8 cellular contexts compared by ENCODE assay signal in the genomic region with DNA sequence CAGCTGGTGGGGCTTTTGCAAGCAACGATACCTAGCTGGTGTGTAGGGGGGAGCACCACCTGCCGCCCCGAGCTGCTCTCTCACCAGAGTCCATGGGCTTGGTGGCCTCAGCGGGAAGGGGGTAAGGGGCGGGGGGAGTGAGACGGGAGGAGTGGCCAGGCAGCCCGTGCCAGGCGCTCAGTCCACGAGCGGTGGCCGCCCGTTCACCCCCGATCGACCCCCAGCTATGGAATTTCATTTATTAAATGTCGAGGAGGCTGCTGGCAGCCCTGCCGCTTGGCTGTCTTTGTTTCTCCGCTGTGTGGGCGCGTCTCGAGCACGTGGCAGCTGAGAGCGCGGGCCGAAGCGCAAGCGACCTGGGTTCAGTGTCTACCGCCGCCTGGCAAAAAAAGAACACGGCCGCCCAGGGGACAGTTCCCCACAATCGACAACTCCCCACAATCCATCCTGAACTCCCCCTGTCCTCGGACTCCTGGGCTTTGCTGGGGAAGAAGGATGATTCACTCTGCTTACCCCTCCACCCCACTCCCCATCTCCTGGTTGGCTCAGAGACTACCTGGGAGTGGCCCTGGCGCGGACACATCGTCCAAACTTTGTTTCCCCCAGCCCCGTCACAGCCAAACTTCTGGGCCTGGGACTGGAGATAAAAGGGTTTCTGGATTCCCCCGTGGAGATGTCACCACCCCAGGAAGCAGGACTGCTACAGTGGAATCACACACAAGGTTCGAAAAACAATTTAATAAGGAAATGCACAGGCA. TPM values are rescaled to one million over a fixed set of nuclear protein-coding genes. Genes with fewer than 3 reads are reported as not detected.
DNase-seq lines count a peak whose midpoint lies in the region; ATAC-seq and TF ChIP-seq lines count a peak whose summit lies in the region.

No MANE protein-coding gene starts in this region.

- peak overlapping the region; percentile 73 for H3K27ac Mint-ChIP-seq in T-helper 2 cell treated with Interferon-gamma antibody and Interleukin-4, amounts not matched to agents 5 μg/mL and 100 μg/mL, for 36 hours
- H3K27ac Mint-ChIP-seq in mesothelial cell of epicardium, result peak overlapping the region; percentile 99

- no peak overlapping the region for H3K9ac ChIP-seq in KMS-11

- H3K36me3 Mint-ChIP-seq in T-helper 2 cell treated with Interferon-gamma antibody and Interleukin-4, amounts not matched to agents 5 μg/mL and 100 μg/mL, for 36 hours (ENCODE audit: low read depth), result no peaks in the 10 kb centered on the region
- no peaks in the 10 kb centered on the region for H3K36me3 Mint-ChIP-seq in mesothelial cell of epicardium

- H3K9me3 ChIP-seq in tibial nerve, result no peaks in the 10 kb centered on the region

- peak overlapping the region; percentile 90 for H3K4me2 ChIP-seq in KMS-11

- H2AFZ ChIP-seq in KMS-11 (ENCODE audit: low read depth), result peak overlapping the region; percentile 75

- 0 to 1% methylated on average over 31 to 38 of the region's 38 CpGs for WGBS in tibial nerve, 2 donors

- TF ChIP-seq CTCF in KMS-11 (conservative IDR thresholded peaks at IDR 0.05; ENCODE audit: low read depth, low read length), result no peak
- no peak for TF ChIP-seq CTCF in mesothelial cell of epicardium (IDR thresholded peaks at IDR 0.05; ENCODE audit: unreplicated experiment)
- TF ChIP-seq CTCF in tibial nerve (IDR thresholded peaks at IDR 0.05), result no peak

- H3K79me2 ChIP-seq in KMS-11 (ENCODE audit: insufficient read depth, low read depth), result peaks cover 16% of the 10 kb centered on the region; the same call in 1 of the 2 replicates

- H3K9me3 Mint-ChIP-seq in T-helper 2 cell treated with Interferon-gamma antibody and Interleukin-4, amounts not matched to agents 5 μg/mL and 100 μg/mL, for 36 hours, result no peaks in the 10 kb centered on the region
- no peaks in the 10 kb centered on the region for H3K9me3 Mint-ChIP-seq in mesothelial cell of epicardium

- TF ChIP-seq EP300 in tibial nerve (IDR thresholded peaks at IDR 0.05), result peak in 1 of 2 donors; percentile 67

- H3K36me3 ChIP-seq in KMS-11 (ENCODE audit: insufficient read depth) (no peaks in the 10 kb centered on the region), tibial nerve (no peaks in the 10 kb centered on the region)

- TF ChIP-seq POLR2A in tibial nerve (IDR thresholded peaks at IDR 0.05), result no peak

- H3K27me3 ChIP-seq in KMS-11 (ENCODE audit: insufficient read depth, low read depth) (no peaks in the 10 kb centered on the region), tibial nerve (no peaks in the 10 kb centered on the region)

- no peak for ATAC-seq in GM19351 (IDR thresholded peaks at IDR 0.05; ENCODE audit: unreplicated experiment)

- no peaks in the 10 kb centered on the region for H3K27me3 Mint-ChIP-seq in T-helper 2 cell treated with Interferon-gamma antibody and Interleukin-4, amounts not matched to agents 5 μg/mL and 100 μg/mL, for 36 hours (ENCODE audit: low read depth)
- H3K27me3 Mint-ChIP-seq in mesothelial cell of epicardium (ENCODE audit: low read depth), result no peaks in the 10 kb centered on the region

- H3K27ac ChIP-seq in KMS-11 (no peak overlapping the region), tibial nerve (peak overlapping the region; percentile 72 to 97 (median 92))

- peak overlapping the region; percentile 87 for H3K4me3 Mint-ChIP-seq in T-helper 2 cell treated with Interferon-gamma antibody and Interleukin-4, amounts not matched to agents 5 μg/mL and 100 μg/mL, for 36 hours
- peak overlapping the region; percentile 76 for H3K4me3 Mint-ChIP-seq in mesothelial cell of epicardium

- peaks cover 44% of the 10 kb centered on the region for H3K4me1 Mint-ChIP-seq in T-helper 2 cell treated with Interferon-gamma antibody and Interleukin-4, amounts not matched to agents 5 μg/mL and 100 μg/mL, for 36 hours (ENCODE audit: low read depth)
- H3K4me1 Mint-ChIP-seq in mesothelial cell of epicardium, result peaks cover 49% of the 10 kb centered on the region

- H4K20me1 ChIP-seq in KMS-11 (ENCODE audit: insufficient read depth), result no peaks in the 10 kb centered on the region

- no peak overlapping the region for H3K4me3 ChIP-seq in KMS-11 (IDR thresholded peaks at IDR 0.05; ENCODE audit: insufficient read depth, low read depth, low read length)
- peak overlapping the region; percentile 39 to 96 (median 56) for H3K4me3 ChIP-seq in tibial nerve

- H3K4me1 ChIP-seq in KMS-11 (ENCODE audit: low read depth, poor library complexity, severe bottlenecking) (peaks cover 38% of the 10 kb centered on the region), tibial nerve (peaks cover 0 to 84% (median 60%) of the 10 kb centered on the region in 4 donors)

- peak; percentile 82 for DNase-seq in DMS 273 treated with DMSO at 0.1 percent for 48 hours (lab: John Stamatoyannopoulos, UW)
- DNase-seq in T-helper 2 cell treated with Interferon-gamma antibody and Interleukin-4, amounts not matched to agents 5 μg/mL and 100 μg/mL, for 36 hours (ENCODE audit: low spot score), result no peak
- peak; percentile 85 for DNase-seq in ecto neural progenitor cell (ENCODE audit: low spot score)
- DNase-seq in mesothelial cell of epicardium (ENCODE audit: low spot score in 2 of 2, unreplicated experiment in 2 of 2), result peak in 1 of 2 experiments; percentile 72
- peak in 1 of 2 donors; percentile 52 for DNase-seq in tibial nerve (ENCODE audit: low spot score in 2 of 2)
- no peak for DNase-seq in NOMO-1 treated with dmso at 0.1 percent for 144 hours (lab: John Stamatoyannopoulos, UW; ENCODE audit: unreplicated experiment)

RNA-seq across cellular contexts. Expression of gene GIT1, which starts 1.7 kb away (rescaled TPM):
- total RNA-seq in mesothelial cell of epicardium, result 99.0 to 110 TPM (median 108 TPM) in 3 replicates
- 100 to 1,000 TPM in 1 of 4 donors, 10 to 100 TPM in 3; 51.3 to 100 (median 89.7) TPM for total RNA-seq in tibial nerve

RNA-seq across cellular contexts. Expression of gene ANKRD13B, which starts 1.8 kb away (rescaled TPM):
- total RNA-seq in mesothelial cell of epicardium (51.7 to 52.7 TPM (median 52.6 TPM) in 3 replicates), tibial nerve (10 to 100 TPM; 19.0 to 50.1 (median 26.4) TPM)

RNA-seq across cellular contexts. Expression of gene TP53I13, which starts 22.7 kb away (rescaled TPM):
- total RNA-seq in mesothelial cell of epicardium, result 29.9 to 31.2 TPM (median 30.2 TPM) in 3 replicates
- 100 to 1,000 TPM; 119 to 188 (median 152) TPM for total RNA-seq in tibial nerve

RNA-seq across cellular contexts. Expression of gene ABHD15, which starts 24.3 kb away (rescaled TPM):
- 5.2 to 6.1 TPM (median 5.7 TPM) in 3 replicates for total RNA-seq in mesothelial cell of epicardium
- 10 to 100 TPM; 25.7 to 32.7 (median 30.3) TPM for total RNA-seq in tibial nerve

RNA-seq across cellular contexts. Expression of gene CORO6, which starts 31.6 kb away (rescaled TPM):
- 3.4 to 3.8 TPM (median 3.4 TPM) in 3 replicates for total RNA-seq in mesothelial cell of epicardium
- total RNA-seq in tibial nerve, result 100 to 1,000 TPM in 2 of 4 donors, 10 to 100 TPM in 2; 34.5 to 139 (median 83.1) TPM

Comparison
In these comparisons a context has a peak if more than half of its experiments do, and no peak if none do; other contexts are left out.
1. DNase-seq: peak in DMS 273 treated with DMSO at 0.1 percent for 48 hours (single experiment) and ecto neural progenitor cell (single experiment); none in T-helper 2 cell treated with Interferon-gamma antibody and Interleukin-4, amounts not matched to agents 5 μg/mL and 100 μg/mL, for 36 hours (single experiment) and NOMO-1 treated with dmso at 0.1 percent for 144 hours (single experiment).